8 cellular contexts compared by ENCODE assay signal in genomic region chr9:135961277-135961705, GRCh38. TPM values are rescaled to one million over a fixed set of nuclear protein-coding genes. Genes with fewer than 3 reads are reported as not detected.
DNase-seq lines count a peak whose midpoint lies in the region; ATAC-seq, FAIRE-seq and TF ChIP-seq lines count a peak whose summit lies in the region.

A gene with protein sequence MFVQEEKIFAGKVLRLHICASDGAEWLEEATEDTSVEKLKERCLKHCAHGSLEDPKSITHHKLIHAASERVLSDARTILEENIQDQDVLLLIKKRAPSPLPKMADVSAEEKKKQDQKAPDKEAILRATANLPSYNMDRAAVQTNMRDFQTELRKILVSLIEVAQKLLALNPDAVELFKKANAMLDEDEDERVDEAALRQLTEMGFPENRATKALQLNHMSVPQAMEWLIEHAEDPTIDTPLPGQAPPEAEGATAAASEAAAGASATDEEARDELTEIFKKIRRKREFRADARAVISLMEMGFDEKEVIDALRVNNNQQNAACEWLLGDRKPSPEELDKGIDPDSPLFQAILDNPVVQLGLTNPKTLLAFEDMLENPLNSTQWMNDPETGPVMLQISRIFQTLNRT (minus strand): TSS chr9:135961373. CDS start chr9:135961162, 211 bp downstream.

- no peaks in the 10 kb centered on the region for H3K9me3 ChIP-seq in pancreas
- no peaks in the 10 kb centered on the region for H3K9me3 ChIP-seq in thyroid gland

- DNase-seq in NCI-H1417 (lab: John Stamatoyannopoulos, UW), result peak; percentile 93 to 98 (median 97)
- peak; percentile 83 to 90 for DNase-seq in SW 1271 (lab: John Stamatoyannopoulos, UW)
- DNase-seq in activated naive CD8-positive, alpha-beta T cell treated with anti-CD3 and anti-CD28 coated beads, Interleukin-2, amount 50 U/mL, for 16 hours (ENCODE audit: low read depth, low spot score), result peak; percentile 89
- DNase-seq in Right ventricle myocardium superior, result peak; percentile 99
- peak; percentile 93 to 98 (median 96) for DNase-seq in pancreas
- peak; percentile 95 to 96 for DNase-seq in thyroid gland

- H3K27me3 ChIP-seq in pancreas (no peaks in the 10 kb centered on the region), thyroid gland (no peaks in the 10 kb centered on the region)

- H3K27ac ChIP-seq in pancreas (peak within 1 kb of the TSS; percentile 55 to 74 (median 70)), thyroid gland (peak within 1 kb of the TSS; percentile 39 to 77 (median 69))

- 0 to 1% methylated on average over 26 to 53 of the region's 53 CpGs for whole genome bisulfite sequencing in pancreas, 2 donors
- 0 to 1% methylated on average over 21 to 30 of the region's 53 CpGs for WGBS in thyroid gland, 2 donors

- no peak for FAIRE-seq in pancreas (lab: Jason Lieb, UNC)

- peak in 3 of 4 donors; percentile 46 to 60 (median 51) for TF ChIP-seq CTCF in pancreas (IDR thresholded peaks at IDR 0.05)
- TF ChIP-seq CTCF in thyroid gland (IDR thresholded peaks at IDR 0.05), result peak in 4 of 6 experiments; percentile 24 to 65 (median 57)

- peak; percentile 8 for TF ChIP-seq POLR2A in GM10847 (IDR thresholded peaks at IDR 0.05; ENCODE audit: extremely low read depth, insufficient read length)
- TF ChIP-seq POLR2A in thyroid gland (IDR thresholded peaks at IDR 0.05), result no peak

- ATAC-seq in HG02763 (IDR thresholded peaks at IDR 0.05; ENCODE audit: unreplicated experiment) (peak; percentile 87), Right ventricle myocardium superior (ENCODE audit: poor library complexity) (peak; percentile 91), pancreas (peak; percentile 93 to 96 (median 96))

- H3K4me1 ChIP-seq in pancreas, result peaks cover 0 to 9% (median 0%) of the 10 kb centered on the region in 3 donors
- peaks cover 8 to 10% of the 10 kb centered on the region in 2 donors for H3K4me1 ChIP-seq in thyroid gland

- H3K4me3 ChIP-seq in pancreas (peak within 1 kb of the TSS; percentile 71 to 92 (median 82)), thyroid gland (replicated peaks in 1 of 3) (peak within 1 kb of the TSS; percentile 58 to 82 (median 82))

- intact Hi-C loops in Right ventricle myocardium superior (cut with DNase I) (loop anchor here (10.0 kb wide), 1 partner anchor 324 kb away; no protein-coding TSS in a partner anchor), pancreas (cut with DNase I) (no loop called here), thyroid gland (cut with DNase I) (loop anchor here (5.0 to 10.0 kb wide), 2 partner anchors 54 to 284 kb away; partner anchors contain the start of genes CAMSAP1 and QSOX2)

- no peaks in the 10 kb centered on the region for H3K36me3 ChIP-seq in pancreas
- no peaks in the 10 kb centered on the region for H3K36me3 ChIP-seq in thyroid gland

RNA-seq across cellular contexts. Expression of the gene that starts here (rescaled TPM):
- 107 TPM for total RNA-seq in Right ventricle myocardium superior
- 10 to 100 TPM in 5 of 6 donors, 1 to 10 TPM in 1; 9.8 to 16.5 (median 13.1) TPM for total RNA-seq in pancreas
- 10 to 100 TPM; 24.9 to 33.7 TPM for polyA plus RNA-seq in pancreas
- total RNA-seq in thyroid gland, result 10 to 100 TPM; 37.9 to 56.2 (median 44.2) TPM

Comparison
In these comparisons a context has a peak if more than half of its experiments do, and no peak if none do; other contexts are left out.
1. Peak in every context shown above with its lines: DNase-seq, ATAC-seq, H3K4me3 ChIP-seq and H3K27ac ChIP-seq.
2. intact Hi-C loops: an anchor here in Right ventricle myocardium superior (10.0 kb wide) and thyroid gland (5.0 to 10.0 kb wide); none called in pancreas.